ENCODE assay signal across 9 cellular contexts in genomic region chr5:157308826-157309465, GRCh38.
A peak's percentile ranks its signal among the peaks of the same experiment; 100 is the strongest.
DNase-seq lines count a peak whose midpoint lies in the region; ATAC-seq and TF ChIP-seq lines count a peak whose summit lies in the region.
"Had no signal": no experiment of that assay in that cellular context is flagged by ENCODE, and none has a peak within 500 bp of the region (broad histone marks: within the 10 kb centered on the region; RNA-seq: fewer than 3 reads in every experiment).

No MANE protein-coding gene starts in this region.

- peak overlapping the region; percentile 91 to 94 for H3K27ac Mint-ChIP-seq in effector memory CD8-positive, alpha-beta T cell

- H3K27me3 Mint-ChIP-seq in effector memory CD8-positive, alpha-beta T cell, result no peaks in the 10 kb centered on the region

- no peak for TF ChIP-seq CTCF in GM20000 (IDR thresholded peaks at IDR 0.05; ENCODE audit: extremely low read depth, missing control alignments)
- no peak for TF ChIP-seq CTCF in GM13977 (IDR thresholded peaks at IDR 0.05; ENCODE audit: extremely low read depth, insufficient read depth, missing control alignments)

- no peaks in the 10 kb centered on the region for H3K9me3 Mint-ChIP-seq in effector memory CD8-positive, alpha-beta T cell

- intact Hi-C loops in posterior cingulate gyrus (cut with DNase I), result no loop called here

- ATAC-seq in GM18861 (IDR thresholded peaks at IDR 0.05; ENCODE audit: unreplicated experiment), result peak; percentile 76
- ATAC-seq in effector memory CD8-positive, alpha-beta T cell (replicated peaks), result peak; percentile 23

- peaks cover 62% of the 10 kb centered on the region for H3K36me3 Mint-ChIP-seq in effector memory CD8-positive, alpha-beta T cell (ENCODE audit: insufficient read depth)

- in situ Hi-C loops in GM13977 (cut with MboI; ENCODE audit: low pct_unique_long_range_greater_than_20kb, low sequenced_read_pairs, unreplicated experiment), result no loop called here

- H3K4me1 Mint-ChIP-seq in effector memory CD8-positive, alpha-beta T cell (ENCODE audit: low read depth in 2 of 2), result peaks cover 43 to 48% of the 10 kb centered on the region in 2 donors

- peak; percentile 62 for DNase-seq in AG20443 (ENCODE audit: low spot score)
- peak; percentile 44 for DNase-seq in NAMALWA (ENCODE audit: low spot score)
- DNase-seq in effector memory CD8-positive, alpha-beta T cell, result no peak
- DNase-seq in GM20000 (ENCODE audit: low spot score), result no peak
- DNase-seq in posterior cingulate gyrus, result no peak
- DNase-seq in retina, result no peak
- no peak for DNase-seq in GM13977 (ENCODE audit: low spot score)
- DNase-seq: NCI-H1048 had no signal

- H3K4me3 Mint-ChIP-seq in effector memory CD8-positive, alpha-beta T cell, result no peak overlapping the region

Comparison
In these comparisons a context has a peak if more than half of its experiments do, and no peak if none do; other contexts are left out.
1. DNase-seq: peak in AG20443 (single experiment) and NAMALWA (single experiment); none in effector memory CD8-positive, alpha-beta T cell (0 of 3), GM20000 (single experiment), posterior cingulate gyrus (0 of 10), retina (single experiment) and GM13977 (single experiment).